ENCODE assay signal across 17 cellular contexts in genomic region chr6:127841811-127842210, GRCh38. TPM values are rescaled to one million over a fixed set of nuclear protein-coding genes. Genes with fewer than 3 reads are reported as not detected.
"Had no signal": no experiment of that assay in that cellular context is flagged by ENCODE, and none has a peak within 500 bp of the region (broad histone marks: within the 10 kb centered on the region; RNA-seq: fewer than 3 reads in every experiment).

No MANE protein-coding gene starts in this region.

- H3K36me3 ChIP-seq: cardiac muscle cell had no signal

- H3K4me3 Mint-ChIP-seq: activated naive CD8-positive, alpha-beta T cell treated with anti-CD3 and anti-CD28 coated beads for 36 hours; activated T-cell treated with anti-CD3 and anti-CD28 coated beads, Interleukin-2, amount 50 U/mL, for 4 hours; natural killer cell had no signal

- H3K27ac Mint-ChIP-seq: activated naive CD8-positive, alpha-beta T cell treated with anti-CD3 and anti-CD28 coated beads for 36 hours; natural killer cell had no signal

- H3K4me3 ChIP-seq: cardiac muscle cell had no signal

- H3K27ac ChIP-seq: cardiac muscle cell had no signal

- H3K27me3 Mint-ChIP-seq: activated naive CD8-positive, alpha-beta T cell treated with anti-CD3 and anti-CD28 coated beads for 36 hours had no signal

- H3K9me3 Mint-ChIP-seq: activated T-cell treated with anti-CD3 and anti-CD28 coated beads, Interleukin-2, amount 50 U/mL, for 4 hours; natural killer cell had no signal

- H3K36me3 Mint-ChIP-seq: natural killer cell had no signal

- DNase-seq: activated CD4-positive, alpha-beta T cell treated with anti-CD3 and anti-CD28 coated beads, Interleukin-2, amount 50 U/mL, for 1 hour; activated effector memory CD4-positive, alpha-beta T cell treated with anti-CD3 and anti-CD28 coated beads, Interleukin-2, amount 50 U/mL, for 16 hours; activated naive CD8-positive, alpha-beta T cell treated with anti-CD3 and anti-CD28 coated beads for 36 hours; activated T-cell treated with anti-CD3 and anti-CD28 coated beads, Interleukin-2, amount 50 U/mL, for 4 hours; aorta; cortex of kidney; effector memory CD4-positive, alpha-beta T cell; foreskin melanocyte; head of caudate nucleus; mammary epithelial cell; natural killer cell; occipital lobe; stimulated activated CD4-positive, alpha-beta T cell treated with anti-CD3 and anti-CD28 coated beads, Interleukin-2, amount 100 ng/mL, for 48 hours; stimulated activated naive CD4-positive, alpha-beta T cell treated with Interleukin-2 at 50 U/mL for 16 hours; T-helper 2 cell had no signal

- H3K27me3 ChIP-seq: cardiac muscle cell had no signal

- H3K4me1 Mint-ChIP-seq: natural killer cell had no signal

RNA-seq across cellular contexts. Expression of gene THEMIS, which starts 59.0 kb away (rescaled TPM):
- total RNA-seq: cardiac muscle cell, epithelial cell of proximal tubule, mammary epithelial cell had no signal
- polyA plus RNA-seq: mammary epithelial cell had no signal
